Comparison of ENCODE assay signal across 18 cellular contexts in the genomic region with DNA sequence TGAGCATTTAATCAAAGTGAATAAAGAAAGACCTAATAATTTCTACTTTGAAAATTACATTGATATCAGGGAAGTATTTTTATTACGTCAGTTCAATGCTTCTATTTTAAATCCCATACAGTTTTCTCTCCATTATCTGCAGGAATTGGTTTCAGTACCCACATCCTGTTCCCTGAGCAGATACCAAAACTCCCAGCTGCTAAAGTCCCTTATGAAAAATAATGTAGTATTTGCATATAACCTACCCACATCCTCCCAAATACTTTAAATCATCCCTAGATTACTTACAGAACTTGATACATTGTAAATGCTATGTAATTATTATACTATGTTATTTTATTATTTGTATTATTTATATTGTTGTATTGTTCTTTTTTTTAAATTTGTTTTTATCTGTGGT.
DNase-seq lines count a peak whose midpoint lies in the region; ATAC-seq, FAIRE-seq and TF ChIP-seq lines count a peak whose summit lies in the region.
"Had no signal": no experiment of that assay in that cellular context is flagged by ENCODE, and none has a peak within 500 bp of the region (broad histone marks: within the 10 kb centered on the region; RNA-seq: fewer than 3 reads in every experiment).

No MANE protein-coding gene starts in this region.

- no peak for DNase-seq in NCI-H526 (lab: John Stamatoyannopoulos, UW)
- DNase-seq in GM12891 (ENCODE audit: insufficient read length, low spot score) = no peak
- DNase-seq in NCI-H82 (lab: John Stamatoyannopoulos, UW) = no peak
- DNase-seq: ACHN; Calu3; CD8-positive, alpha-beta T cell; DMS79 treated with DMSO at 0.1 percent for 48 hours; GF-D8; GOT3; H7; HFFc6 had no signal

- TF ChIP-seq POLR2A in GM12891 (IDR thresholded peaks at IDR 0.05; ENCODE audit: low read depth, low read length) = no peak

- TF ChIP-seq CTCF in Loucy (conservative IDR thresholded peaks at IDR 0.05; ENCODE audit: low read length) = no peak

- no peak overlapping the region for H3K9ac ChIP-seq in Loucy (ENCODE audit: low read depth, low read length, poor library complexity, severe bottlenecking)

- ATAC-seq in GM19452 (IDR thresholded peaks at IDR 0.05; ENCODE audit: unreplicated experiment) (peak; percentile 53), HG03354 (IDR thresholded peaks at IDR 0.05; ENCODE audit: poor library complexity, severe bottlenecking, unreplicated experiment) (peak; percentile 58), HG03571 (IDR thresholded peaks at IDR 0.05; ENCODE audit: unreplicated experiment) (no peak)
- ATAC-seq: CD8-positive, alpha-beta T cell; HCT116 had no signal

- H4K20me1 ChIP-seq in Loucy (ENCODE audit: insufficient read depth, low read length, poor library complexity, severe bottlenecking) = no peaks in the 10 kb centered on the region

- no peaks in the 10 kb centered on the region for H3K9me2 ChIP-seq in Loucy (replicated peaks; ENCODE audit: low read depth, low read length)

- no peak for FAIRE-seq in GM12891 (lab: Jason Lieb, UNC)
- FAIRE-seq: A204.1, GM19239 had no signal

- no peaks in the 10 kb centered on the region for H3K36me3 ChIP-seq in Loucy (ENCODE audit: insufficient read depth, low read length)

- H3K9me3 ChIP-seq in Loucy (ENCODE audit: insufficient read depth, low read depth, low read length) = no peaks in the 10 kb centered on the region

- H3K4me1 ChIP-seq in Loucy (ENCODE audit: insufficient read depth, low read length, poor library complexity, severe bottlenecking) = peaks cover 14% of the 10 kb centered on the region

- no peaks in the 10 kb centered on the region for H3F3A ChIP-seq in Loucy (ENCODE audit: low read depth)

- no peak overlapping the region for H2AFZ ChIP-seq in Loucy (ENCODE audit: low read length)

- H3K79me2 ChIP-seq in Loucy (ENCODE audit: insufficient read depth, low read length) = no peaks in the 10 kb centered on the region

- no peak overlapping the region for H3K4me3 ChIP-seq in Loucy (ENCODE audit: low read length, poor library complexity, severe bottlenecking)

- H3K4me2 ChIP-seq in Loucy (ENCODE audit: low read depth, low read length, poor library complexity, severe bottlenecking) = peak overlapping the region; percentile 48

- no peaks in the 10 kb centered on the region for H3K27me3 ChIP-seq in Loucy (ENCODE audit: insufficient read depth, low read length, poor library complexity, severe bottlenecking)

TF ChIP-seq in GM12891, 5 proteins besides CTCF, POLR2A, EP300 and RAD21:
- TF ChIP-seq SPI1 (IDR thresholded peaks at IDR 0.05; ENCODE audit: low read depth, low read length) (no peak), PAX5 (IDR thresholded peaks at IDR 0.05; ENCODE audit: insufficient read depth, low read length, severe bottlenecking) (no peak)
TF ChIP-seq in GM12891: peak in this region for 0.
